In the genomic region with DNA sequence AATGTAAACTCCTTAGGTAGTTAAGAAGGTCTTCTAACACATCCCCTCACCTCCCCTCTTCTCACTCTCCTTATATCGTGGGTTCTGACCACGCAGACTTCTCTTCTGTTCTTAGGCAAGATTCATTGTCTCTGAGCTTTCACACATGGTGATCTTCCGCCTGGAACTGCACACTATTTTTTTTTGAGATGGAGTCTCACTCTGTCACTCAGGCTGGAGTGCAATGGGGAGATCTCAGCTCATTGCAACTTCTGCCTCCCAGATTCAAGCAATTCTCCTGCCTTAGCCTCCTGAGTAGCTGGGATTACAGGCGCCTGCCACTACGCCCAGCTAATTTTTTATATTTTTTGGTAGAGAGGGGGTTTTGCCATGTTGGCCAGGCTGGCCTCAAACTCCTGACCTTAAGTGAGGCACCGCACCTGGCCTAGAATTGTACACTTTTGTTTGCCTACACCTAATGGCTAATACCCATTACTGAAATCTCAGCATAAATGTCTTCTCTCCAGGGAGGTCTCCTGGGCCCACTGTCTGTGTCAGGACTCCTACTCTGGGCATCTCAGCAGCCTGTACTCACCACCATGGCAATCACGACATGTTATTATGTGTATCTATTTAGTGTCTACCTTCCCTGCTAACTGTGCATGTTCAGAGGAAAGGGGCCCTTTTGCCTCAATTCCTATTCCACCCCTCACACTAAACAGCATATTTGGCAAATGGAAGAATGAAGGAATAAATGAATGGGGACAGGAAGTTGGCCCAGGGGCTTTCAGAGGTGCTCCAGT, we compare ENCODE assay signal across 1 cellular context.
TF ChIP-seq lines count a peak whose summit lies in the region.

No MANE protein-coding gene starts in this region.

TF ChIP-seq in K562, 482 proteins besides CTCF, POLR2A, EP300 and RAD21 (continued from another document and continues in another):
- TF ChIP-seq, protein P1, sequence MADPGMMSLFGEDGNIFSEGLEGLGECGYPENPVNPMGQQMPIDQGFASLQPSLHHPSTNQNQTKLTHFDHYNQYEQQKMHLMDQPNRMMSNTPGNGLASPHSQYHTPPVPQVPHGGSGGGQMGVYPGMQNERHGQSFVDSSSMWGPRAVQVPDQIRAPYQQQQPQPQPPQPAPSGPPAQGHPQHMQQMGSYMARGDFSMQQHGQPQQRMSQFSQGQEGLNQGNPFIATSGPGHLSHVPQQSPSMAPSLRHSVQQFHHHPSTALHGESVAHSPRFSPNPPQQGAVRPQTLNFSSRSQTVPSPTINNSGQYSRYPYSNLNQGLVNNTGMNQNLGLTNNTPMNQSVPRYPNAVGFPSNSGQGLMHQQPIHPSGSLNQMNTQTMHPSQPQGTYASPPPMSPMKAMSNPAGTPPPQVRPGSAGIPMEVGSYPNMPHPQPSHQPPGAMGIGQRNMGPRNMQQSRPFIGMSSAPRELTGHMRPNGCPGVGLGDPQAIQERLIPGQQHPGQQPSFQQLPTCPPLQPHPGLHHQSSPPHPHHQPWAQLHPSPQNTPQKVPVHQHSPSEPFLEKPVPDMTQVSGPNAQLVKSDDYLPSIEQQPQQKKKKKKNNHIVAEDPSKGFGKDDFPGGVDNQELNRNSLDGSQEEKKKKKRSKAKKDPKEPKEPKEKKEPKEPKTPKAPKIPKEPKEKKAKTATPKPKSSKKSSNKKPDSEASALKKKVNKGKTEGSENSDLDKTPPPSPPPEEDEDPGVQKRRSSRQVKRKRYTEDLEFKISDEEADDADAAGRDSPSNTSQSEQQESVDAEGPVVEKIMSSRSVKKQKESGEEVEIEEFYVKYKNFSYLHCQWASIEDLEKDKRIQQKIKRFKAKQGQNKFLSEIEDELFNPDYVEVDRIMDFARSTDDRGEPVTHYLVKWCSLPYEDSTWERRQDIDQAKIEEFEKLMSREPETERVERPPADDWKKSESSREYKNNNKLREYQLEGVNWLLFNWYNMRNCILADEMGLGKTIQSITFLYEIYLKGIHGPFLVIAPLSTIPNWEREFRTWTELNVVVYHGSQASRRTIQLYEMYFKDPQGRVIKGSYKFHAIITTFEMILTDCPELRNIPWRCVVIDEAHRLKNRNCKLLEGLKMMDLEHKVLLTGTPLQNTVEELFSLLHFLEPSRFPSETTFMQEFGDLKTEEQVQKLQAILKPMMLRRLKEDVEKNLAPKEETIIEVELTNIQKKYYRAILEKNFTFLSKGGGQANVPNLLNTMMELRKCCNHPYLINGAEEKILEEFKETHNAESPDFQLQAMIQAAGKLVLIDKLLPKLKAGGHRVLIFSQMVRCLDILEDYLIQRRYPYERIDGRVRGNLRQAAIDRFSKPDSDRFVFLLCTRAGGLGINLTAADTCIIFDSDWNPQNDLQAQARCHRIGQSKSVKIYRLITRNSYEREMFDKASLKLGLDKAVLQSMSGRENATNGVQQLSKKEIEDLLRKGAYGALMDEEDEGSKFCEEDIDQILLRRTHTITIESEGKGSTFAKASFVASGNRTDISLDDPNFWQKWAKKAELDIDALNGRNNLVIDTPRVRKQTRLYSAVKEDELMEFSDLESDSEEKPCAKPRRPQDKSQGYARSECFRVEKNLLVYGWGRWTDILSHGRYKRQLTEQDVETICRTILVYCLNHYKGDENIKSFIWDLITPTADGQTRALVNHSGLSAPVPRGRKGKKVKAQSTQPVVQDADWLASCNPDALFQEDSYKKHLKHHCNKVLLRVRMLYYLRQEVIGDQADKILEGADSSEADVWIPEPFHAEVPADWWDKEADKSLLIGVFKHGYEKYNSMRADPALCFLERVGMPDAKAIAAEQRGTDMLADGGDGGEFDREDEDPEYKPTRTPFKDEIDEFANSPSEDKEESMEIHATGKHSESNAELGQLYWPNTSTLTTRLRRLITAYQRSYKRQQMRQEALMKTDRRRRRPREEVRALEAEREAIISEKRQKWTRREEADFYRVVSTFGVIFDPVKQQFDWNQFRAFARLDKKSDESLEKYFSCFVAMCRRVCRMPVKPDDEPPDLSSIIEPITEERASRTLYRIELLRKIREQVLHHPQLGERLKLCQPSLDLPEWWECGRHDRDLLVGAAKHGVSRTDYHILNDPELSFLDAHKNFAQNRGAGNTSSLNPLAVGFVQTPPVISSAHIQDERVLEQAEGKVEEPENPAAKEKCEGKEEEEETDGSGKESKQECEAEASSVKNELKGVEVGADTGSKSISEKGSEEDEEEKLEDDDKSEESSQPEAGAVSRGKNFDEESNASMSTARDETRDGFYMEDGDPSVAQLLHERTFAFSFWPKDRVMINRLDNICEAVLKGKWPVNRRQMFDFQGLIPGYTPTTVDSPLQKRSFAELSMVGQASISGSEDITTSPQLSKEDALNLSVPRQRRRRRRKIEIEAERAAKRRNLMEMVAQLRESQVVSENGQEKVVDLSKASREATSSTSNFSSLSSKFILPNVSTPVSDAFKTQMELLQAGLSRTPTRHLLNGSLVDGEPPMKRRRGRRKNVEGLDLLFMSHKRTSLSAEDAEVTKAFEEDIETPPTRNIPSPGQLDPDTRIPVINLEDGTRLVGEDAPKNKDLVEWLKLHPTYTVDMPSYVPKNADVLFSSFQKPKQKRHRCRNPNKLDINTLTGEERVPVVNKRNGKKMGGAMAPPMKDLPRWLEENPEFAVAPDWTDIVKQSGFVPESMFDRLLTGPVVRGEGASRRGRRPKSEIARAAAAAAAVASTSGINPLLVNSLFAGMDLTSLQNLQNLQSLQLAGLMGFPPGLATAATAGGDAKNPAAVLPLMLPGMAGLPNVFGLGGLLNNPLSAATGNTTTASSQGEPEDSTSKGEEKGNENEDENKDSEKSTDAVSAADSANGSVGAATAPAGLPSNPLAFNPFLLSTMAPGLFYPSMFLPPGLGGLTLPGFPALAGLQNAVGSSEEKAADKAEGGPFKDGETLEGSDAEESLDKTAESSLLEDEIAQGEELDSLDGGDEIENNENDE (IDR thresholded peaks at IDR 0.05; ENCODE audit: low read depth, low read length), result no peak
- TF ChIP-seq, protein P2, sequence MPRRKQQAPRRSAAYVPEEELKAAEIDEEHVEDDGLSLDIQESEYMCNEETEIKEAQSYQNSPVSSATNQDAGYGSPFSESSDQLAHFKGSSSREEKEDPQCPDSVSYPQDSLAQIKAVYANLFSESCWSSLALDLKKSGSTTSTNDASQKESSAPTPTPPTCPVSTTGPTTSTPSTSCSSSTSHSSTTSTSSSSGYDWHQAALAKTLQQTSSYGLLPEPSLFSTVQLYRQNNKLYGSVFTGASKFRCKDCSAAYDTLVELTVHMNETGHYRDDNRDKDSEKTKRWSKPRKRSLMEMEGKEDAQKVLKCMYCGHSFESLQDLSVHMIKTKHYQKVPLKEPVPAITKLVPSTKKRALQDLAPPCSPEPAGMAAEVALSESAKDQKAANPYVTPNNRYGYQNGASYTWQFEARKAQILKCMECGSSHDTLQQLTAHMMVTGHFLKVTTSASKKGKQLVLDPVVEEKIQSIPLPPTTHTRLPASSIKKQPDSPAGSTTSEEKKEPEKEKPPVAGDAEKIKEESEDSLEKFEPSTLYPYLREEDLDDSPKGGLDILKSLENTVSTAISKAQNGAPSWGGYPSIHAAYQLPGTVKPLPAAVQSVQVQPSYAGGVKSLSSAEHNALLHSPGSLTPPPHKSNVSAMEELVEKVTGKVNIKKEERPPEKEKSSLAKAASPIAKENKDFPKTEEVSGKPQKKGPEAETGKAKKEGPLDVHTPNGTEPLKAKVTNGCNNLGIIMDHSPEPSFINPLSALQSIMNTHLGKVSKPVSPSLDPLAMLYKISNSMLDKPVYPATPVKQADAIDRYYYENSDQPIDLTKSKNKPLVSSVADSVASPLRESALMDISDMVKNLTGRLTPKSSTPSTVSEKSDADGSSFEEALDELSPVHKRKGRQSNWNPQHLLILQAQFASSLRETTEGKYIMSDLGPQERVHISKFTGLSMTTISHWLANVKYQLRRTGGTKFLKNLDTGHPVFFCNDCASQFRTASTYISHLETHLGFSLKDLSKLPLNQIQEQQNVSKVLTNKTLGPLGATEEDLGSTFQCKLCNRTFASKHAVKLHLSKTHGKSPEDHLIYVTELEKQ (CRISPR knock-in tag; IDR thresholded peaks at IDR 0.05), result no peak
- TF ChIP-seq KDM5B (IDR thresholded peaks at IDR 0.05; ENCODE audit: insufficient replicate concordance, low read depth, low read length) (peak; percentile 12), NFIX (CRISPR knock-in tag; IDR thresholded peaks at IDR 0.05; ENCODE audit: low read depth) (no peak), ATF7 (IDR thresholded peaks at IDR 0.05) (no peak), ZNF23 (CRISPR knock-in tag; IDR thresholded peaks at IDR 0.05) (no peak), BDP1 (IDR thresholded peaks at IDR 0.05; ENCODE audit: insufficient read depth, insufficient read length) (no peak), DDX20 (tag; IDR thresholded peaks at IDR 0.05; ENCODE audit: low read depth) (no peak), ZNF121 (CRISPR knock-in tag; conservative IDR thresholded peaks at IDR 0.05) (no peak), HNRNPLL (IDR thresholded peaks at IDR 0.05; ENCODE audit: low read depth, low read length, poor library complexity, severe bottlenecking) (no peak), DNMT1 (IDR thresholded peaks at IDR 0.05) (no peak), HSF4 (CRISPR knock-in tag; IDR thresholded peaks at IDR 0.05; ENCODE audit: borderline replicate concordance) (no peak), STAT5B (CRISPR knock-in tag; IDR thresholded peaks at IDR 0.05) (no peak), MXI1 (IDR thresholded peaks at IDR 0.05; ENCODE audit: low read depth, low read length) (no peak), GTF2A2 (tag; IDR thresholded peaks at IDR 0.05) (no peak), TARDBP (IDR thresholded peaks at IDR 0.05) (no peak), U2AF2 (optimal IDR thresholded peaks at IDR 0.05; ENCODE audit: low read depth, low read length) (no peak), YY1 (IDR thresholded peaks at IDR 0.05; ENCODE audit: borderline replicate concordance in 1 of 3, control insufficient read depth in 1 of 3, extremely low read depth in 1 of 3, insufficient read depth in 3 of 3, insufficient read length in 1 of 3, insufficient replicate concordance in 2 of 3, low read depth in 1 of 3, low read length in 2 of 3) (no peak)
- TF ChIP-seq, protein P3, sequence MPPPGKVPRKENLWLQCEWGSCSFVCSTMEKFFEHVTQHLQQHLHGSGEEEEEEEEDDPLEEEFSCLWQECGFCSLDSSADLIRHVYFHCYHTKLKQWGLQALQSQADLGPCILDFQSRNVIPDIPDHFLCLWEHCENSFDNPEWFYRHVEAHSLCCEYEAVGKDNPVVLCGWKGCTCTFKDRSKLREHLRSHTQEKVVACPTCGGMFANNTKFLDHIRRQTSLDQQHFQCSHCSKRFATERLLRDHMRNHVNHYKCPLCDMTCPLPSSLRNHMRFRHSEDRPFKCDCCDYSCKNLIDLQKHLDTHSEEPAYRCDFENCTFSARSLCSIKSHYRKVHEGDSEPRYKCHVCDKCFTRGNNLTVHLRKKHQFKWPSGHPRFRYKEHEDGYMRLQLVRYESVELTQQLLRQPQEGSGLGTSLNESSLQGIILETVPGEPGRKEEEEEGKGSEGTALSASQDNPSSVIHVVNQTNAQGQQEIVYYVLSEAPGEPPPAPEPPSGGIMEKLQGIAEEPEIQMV (tag; conservative IDR thresholded peaks at IDR 0.05; ENCODE audit: low read depth), result no peak
- TF ChIP-seq, protein P4, sequence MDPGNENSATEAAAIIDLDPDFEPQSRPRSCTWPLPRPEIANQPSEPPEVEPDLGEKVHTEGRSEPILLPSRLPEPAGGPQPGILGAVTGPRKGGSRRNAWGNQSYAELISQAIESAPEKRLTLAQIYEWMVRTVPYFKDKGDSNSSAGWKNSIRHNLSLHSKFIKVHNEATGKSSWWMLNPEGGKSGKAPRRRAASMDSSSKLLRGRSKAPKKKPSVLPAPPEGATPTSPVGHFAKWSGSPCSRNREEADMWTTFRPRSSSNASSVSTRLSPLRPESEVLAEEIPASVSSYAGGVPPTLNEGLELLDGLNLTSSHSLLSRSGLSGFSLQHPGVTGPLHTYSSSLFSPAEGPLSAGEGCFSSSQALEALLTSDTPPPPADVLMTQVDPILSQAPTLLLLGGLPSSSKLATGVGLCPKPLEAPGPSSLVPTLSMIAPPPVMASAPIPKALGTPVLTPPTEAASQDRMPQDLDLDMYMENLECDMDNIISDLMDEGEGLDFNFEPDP (CRISPR knock-in tag; IDR thresholded peaks at IDR 0.05), result peak; percentile 89
- TF ChIP-seq, protein P5, sequence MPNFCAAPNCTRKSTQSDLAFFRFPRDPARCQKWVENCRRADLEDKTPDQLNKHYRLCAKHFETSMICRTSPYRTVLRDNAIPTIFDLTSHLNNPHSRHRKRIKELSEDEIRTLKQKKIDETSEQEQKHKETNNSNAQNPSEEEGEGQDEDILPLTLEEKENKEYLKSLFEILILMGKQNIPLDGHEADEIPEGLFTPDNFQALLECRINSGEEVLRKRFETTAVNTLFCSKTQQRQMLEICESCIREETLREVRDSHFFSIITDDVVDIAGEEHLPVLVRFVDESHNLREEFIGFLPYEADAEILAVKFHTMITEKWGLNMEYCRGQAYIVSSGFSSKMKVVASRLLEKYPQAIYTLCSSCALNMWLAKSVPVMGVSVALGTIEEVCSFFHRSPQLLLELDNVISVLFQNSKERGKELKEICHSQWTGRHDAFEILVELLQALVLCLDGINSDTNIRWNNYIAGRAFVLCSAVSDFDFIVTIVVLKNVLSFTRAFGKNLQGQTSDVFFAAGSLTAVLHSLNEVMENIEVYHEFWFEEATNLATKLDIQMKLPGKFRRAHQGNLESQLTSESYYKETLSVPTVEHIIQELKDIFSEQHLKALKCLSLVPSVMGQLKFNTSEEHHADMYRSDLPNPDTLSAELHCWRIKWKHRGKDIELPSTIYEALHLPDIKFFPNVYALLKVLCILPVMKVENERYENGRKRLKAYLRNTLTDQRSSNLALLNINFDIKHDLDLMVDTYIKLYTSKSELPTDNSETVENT (CRISPR knock-in tag; IDR thresholded peaks at IDR 0.05), result no peak
- TF ChIP-seq, protein P6, sequence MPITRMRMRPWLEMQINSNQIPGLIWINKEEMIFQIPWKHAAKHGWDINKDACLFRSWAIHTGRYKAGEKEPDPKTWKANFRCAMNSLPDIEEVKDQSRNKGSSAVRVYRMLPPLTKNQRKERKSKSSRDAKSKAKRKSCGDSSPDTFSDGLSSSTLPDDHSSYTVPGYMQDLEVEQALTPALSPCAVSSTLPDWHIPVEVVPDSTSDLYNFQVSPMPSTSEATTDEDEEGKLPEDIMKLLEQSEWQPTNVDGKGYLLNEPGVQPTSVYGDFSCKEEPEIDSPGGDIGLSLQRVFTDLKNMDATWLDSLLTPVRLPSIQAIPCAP (CRISPR knock-in tag; IDR thresholded peaks at IDR 0.05; ENCODE audit: borderline replicate concordance), result no peak
- TF ChIP-seq, protein P7, sequence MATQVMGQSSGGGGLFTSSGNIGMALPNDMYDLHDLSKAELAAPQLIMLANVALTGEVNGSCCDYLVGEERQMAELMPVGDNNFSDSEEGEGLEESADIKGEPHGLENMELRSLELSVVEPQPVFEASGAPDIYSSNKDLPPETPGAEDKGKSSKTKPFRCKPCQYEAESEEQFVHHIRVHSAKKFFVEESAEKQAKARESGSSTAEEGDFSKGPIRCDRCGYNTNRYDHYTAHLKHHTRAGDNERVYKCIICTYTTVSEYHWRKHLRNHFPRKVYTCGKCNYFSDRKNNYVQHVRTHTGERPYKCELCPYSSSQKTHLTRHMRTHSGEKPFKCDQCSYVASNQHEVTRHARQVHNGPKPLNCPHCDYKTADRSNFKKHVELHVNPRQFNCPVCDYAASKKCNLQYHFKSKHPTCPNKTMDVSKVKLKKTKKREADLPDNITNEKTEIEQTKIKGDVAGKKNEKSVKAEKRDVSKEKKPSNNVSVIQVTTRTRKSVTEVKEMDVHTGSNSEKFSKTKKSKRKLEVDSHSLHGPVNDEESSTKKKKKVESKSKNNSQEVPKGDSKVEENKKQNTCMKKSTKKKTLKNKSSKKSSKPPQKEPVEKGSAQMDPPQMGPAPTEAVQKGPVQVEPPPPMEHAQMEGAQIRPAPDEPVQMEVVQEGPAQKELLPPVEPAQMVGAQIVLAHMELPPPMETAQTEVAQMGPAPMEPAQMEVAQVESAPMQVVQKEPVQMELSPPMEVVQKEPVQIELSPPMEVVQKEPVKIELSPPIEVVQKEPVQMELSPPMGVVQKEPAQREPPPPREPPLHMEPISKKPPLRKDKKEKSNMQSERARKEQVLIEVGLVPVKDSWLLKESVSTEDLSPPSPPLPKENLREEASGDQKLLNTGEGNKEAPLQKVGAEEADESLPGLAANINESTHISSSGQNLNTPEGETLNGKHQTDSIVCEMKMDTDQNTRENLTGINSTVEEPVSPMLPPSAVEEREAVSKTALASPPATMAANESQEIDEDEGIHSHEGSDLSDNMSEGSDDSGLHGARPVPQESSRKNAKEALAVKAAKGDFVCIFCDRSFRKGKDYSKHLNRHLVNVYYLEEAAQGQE (CRISPR knock-in tag; IDR thresholded peaks at IDR 0.05; ENCODE audit: low read depth), result no peak
